Comparison of ENCODE assay signal across 8 cellular contexts in the genomic region with DNA sequence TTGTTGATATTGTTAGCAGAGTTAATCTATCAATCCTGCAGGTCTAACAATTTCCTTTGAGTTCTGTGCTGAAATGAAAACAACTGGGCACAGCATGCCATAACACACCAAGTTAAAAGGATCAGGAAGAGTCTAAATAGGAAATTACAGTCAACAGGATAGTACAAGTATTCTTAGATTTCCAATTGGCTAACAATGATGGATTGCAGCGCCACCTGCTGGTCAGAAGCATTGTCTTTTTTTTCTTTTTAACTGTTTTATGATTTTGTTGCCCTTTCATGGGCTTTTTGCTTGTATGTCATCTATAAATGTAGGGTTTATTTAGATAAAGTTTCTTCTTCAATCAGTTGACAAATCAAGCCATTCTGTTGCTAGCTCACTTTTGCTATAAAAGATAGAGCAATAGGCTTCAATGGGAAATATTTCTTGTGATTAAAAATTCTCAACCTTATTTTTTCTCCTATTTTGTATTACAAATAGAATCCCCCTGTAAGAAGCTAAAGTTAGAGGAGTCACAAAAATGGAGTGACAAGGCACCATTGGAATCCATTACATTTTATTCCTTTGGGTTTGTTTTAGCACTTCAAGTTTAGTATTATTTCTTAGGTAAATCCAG. TPM values are rescaled to one million over a fixed set of nuclear protein-coding genes. Genes with fewer than 3 reads are reported as not detected.
A peak's percentile ranks its signal among the peaks of the same experiment; 100 is the strongest.
DNase-seq lines count a peak whose midpoint lies in the region; ATAC-seq and TF ChIP-seq lines count a peak whose summit lies in the region.

No MANE protein-coding gene starts in this region.

- no peak overlapping the region for H2AFZ ChIP-seq in neuronal stem cell (ENCODE audit: low read length)

- intact Hi-C loops in CD8-positive, alpha-beta T cell (cut with DNase I, micrococcal nuclease) = loop anchor here in 1 of 2 experiments (1.0 to 10.0 kb wide), 4 partner anchors 595 to 1482 kb away; partner anchors contain the start of gene STAM2
- intact Hi-C loops in upper lobe of right lung (cut with DNase I) = no loop called here

- H3K27ac ChIP-seq in CD8-positive, alpha-beta T cell (ENCODE audit: low read depth, low read length) = no peak overlapping the region
- no peak overlapping the region for H3K27ac ChIP-seq in neuronal stem cell (replicated peaks; ENCODE audit: low read length)
- no peak overlapping the region for H3K27ac ChIP-seq in upper lobe of right lung

- no peak overlapping the region for H3K4me2 ChIP-seq in neuronal stem cell (ENCODE audit: insufficient read depth, low read length, poor library complexity, severe bottlenecking)

- no peak overlapping the region for H3K18ac ChIP-seq in neuronal stem cell (ENCODE audit: low read length)

- H2BK120ac ChIP-seq in neuronal stem cell (ENCODE audit: low read depth, low read length) = no peak overlapping the region

- H3K4me1 Mint-ChIP-seq in CD8-positive, alpha-beta T cell (ENCODE audit: low read depth) = no peaks in the 10 kb centered on the region
- H3K4me1 Mint-ChIP-seq in activated CD4-positive, alpha-beta memory T cell treated with anti-CD3 and anti-CD28 coated beads, Interleukin-2, amount 10 ng/mL, durations not matched to agents 7 days and 5 days = no peaks in the 10 kb centered on the region

- no peaks in the 10 kb centered on the region for H3K27me3 ChIP-seq in CD8-positive, alpha-beta T cell (ENCODE audit: insufficient read depth, low read length)
- H3K27me3 ChIP-seq in neuronal stem cell (ENCODE audit: control insufficient read depth in 3 of 3, insufficient read depth in 3 of 3, low read depth in 1 of 3, low read length in 3 of 3) (no peaks in the 10 kb centered on the region), upper lobe of right lung (no peaks in the 10 kb centered on the region)

- no peak overlapping the region for H2BK12ac ChIP-seq in neuronal stem cell (ENCODE audit: low read length)

- H3K4me1 ChIP-seq in CD8-positive, alpha-beta T cell (ENCODE audit: insufficient read depth, low read length) = no peaks in the 10 kb centered on the region
- no peaks in the 10 kb centered on the region for H3K4me1 ChIP-seq in neuronal stem cell (ENCODE audit: control insufficient read depth in 2 of 2, insufficient read depth in 1 of 2, low read depth in 1 of 2, low read length in 2 of 2)
- H3K4me1 ChIP-seq in upper lobe of right lung = no peaks in the 10 kb centered on the region

- POLR2A ChIA-PET in CD8-positive, alpha-beta T cell (lab: Charles Lee) = no interaction called here
- POLR2A ChIA-PET in activated CD4-positive, alpha-beta memory T cell treated with anti-CD3 and anti-CD28 coated beads, Interleukin-2, amount 10 ng/mL, durations not matched to agents 7 days and 5 days (lab: Charles Lee) = no interaction called here

- TF ChIP-seq CTCF in CD8-positive, alpha-beta T cell (IDR thresholded peaks at IDR 0.05) = peak; percentile 88
- TF ChIP-seq CTCF in epithelial cell of proximal tubule (conservative IDR thresholded peaks at IDR 0.05; ENCODE audit: low read depth, low read length) = peak; percentile 78
- TF ChIP-seq CTCF in upper lobe of right lung (IDR thresholded peaks at IDR 0.05) = peak; percentile 83

- H3K27me3 Mint-ChIP-seq in CD8-positive, alpha-beta T cell (ENCODE audit: low read depth) = no peaks in the 10 kb centered on the region
- H3K27me3 Mint-ChIP-seq in activated CD4-positive, alpha-beta memory T cell treated with anti-CD3 and anti-CD28 coated beads, Interleukin-2, amount 10 ng/mL, durations not matched to agents 7 days and 5 days = peaks cover 6% of the 10 kb centered on the region

- H2BK15ac ChIP-seq in neuronal stem cell (ENCODE audit: low read length) = no peak overlapping the region

- no peak overlapping the region for H4K91ac ChIP-seq in neuronal stem cell (ENCODE audit: low read depth, low read length, poor library complexity)

- no peak overlapping the region for H3K4me3 ChIP-seq in CD8-positive, alpha-beta T cell (ENCODE audit: low read depth, low read length)
- no peak overlapping the region for H3K4me3 ChIP-seq in epithelial cell of proximal tubule (ENCODE audit: low read depth, low read length)
- H3K4me3 ChIP-seq in neuronal stem cell (ENCODE audit: low read length in 2 of 2) = no peak overlapping the region
- no peak overlapping the region for H3K4me3 ChIP-seq in upper lobe of right lung

- no peak overlapping the region for H3K9ac ChIP-seq in neuronal stem cell (ENCODE audit: low read depth, low read length, poor library complexity)

- no peak overlapping the region for H2BK5ac ChIP-seq in neuronal stem cell (ENCODE audit: low read length)

- H3K23ac ChIP-seq in neuronal stem cell (ENCODE audit: low read depth, low read length, poor library complexity) = no peak overlapping the region

- H3K36me3 ChIP-seq in CD8-positive, alpha-beta T cell (ENCODE audit: insufficient read depth, low read length) = no peaks in the 10 kb centered on the region
- H3K36me3 ChIP-seq in neuronal stem cell (replicated peaks in 1 of 2; ENCODE audit: control insufficient read depth in 2 of 2, insufficient read depth in 2 of 2, low read length in 2 of 2) (no peaks in the 10 kb centered on the region), upper lobe of right lung (no peaks in the 10 kb centered on the region)

- no peak overlapping the region for H2AK5ac ChIP-seq in neuronal stem cell (ENCODE audit: low read depth, low read length)

- ATAC-seq in CD8-positive, alpha-beta T cell = no peak
- ATAC-seq in GM21786 (IDR thresholded peaks at IDR 0.05; ENCODE audit: unreplicated experiment) = peak; percentile 55
- peak; percentile 32 for ATAC-seq in upper lobe of right lung
- ATAC-seq in GM18873 (IDR thresholded peaks at IDR 0.05; ENCODE audit: low FRiP score, unreplicated experiment) = no peak

- H3K27ac Mint-ChIP-seq in CD8-positive, alpha-beta T cell = no peak overlapping the region
- H3K27ac Mint-ChIP-seq in activated CD4-positive, alpha-beta memory T cell treated with anti-CD3 and anti-CD28 coated beads, Interleukin-2, amount 10 ng/mL, durations not matched to agents 7 days and 5 days = no peak overlapping the region

- peak; percentile 13 to 66 (median 38) for DNase-seq in CD8-positive, alpha-beta T cell
- DNase-seq in NCI-H2227 (lab: John Stamatoyannopoulos, UW; ENCODE audit: unreplicated experiment) (peak; percentile 83), epithelial cell of proximal tubule (ENCODE audit: low read depth) (peak; percentile 7), neuronal stem cell (ENCODE audit: low spot score) (peak; percentile 49), upper lobe of right lung (peak; percentile 64)
- peak; percentile 49 for DNase-seq in activated CD4-positive, alpha-beta memory T cell treated with anti-CD3 and anti-CD28 coated beads, Interleukin-2, amount 10 ng/mL, durations not matched to agents 7 days and 5 days

- H3K14ac ChIP-seq in neuronal stem cell (ENCODE audit: low read length) = no peak overlapping the region

- no peaks in the 10 kb centered on the region for H3K36me3 Mint-ChIP-seq in CD8-positive, alpha-beta T cell
- no peaks in the 10 kb centered on the region for H3K36me3 Mint-ChIP-seq in activated CD4-positive, alpha-beta memory T cell treated with anti-CD3 and anti-CD28 coated beads, Interleukin-2, amount 10 ng/mL, durations not matched to agents 7 days and 5 days (ENCODE audit: low read depth)

- H4K8ac ChIP-seq in neuronal stem cell (ENCODE audit: low read depth, low read length) = no peak overlapping the region

- H3K79me1 ChIP-seq in neuronal stem cell (ENCODE audit: low read depth, low read length) = no peaks in the 10 kb centered on the region

- CTCF ChIA-PET in CD8-positive, alpha-beta T cell (lab: Charles Lee) = interaction anchor here (0.5 to 1.5 kb wide), 6 partner anchors 9 to 1481 kb away, joined by 3 to 6 read pairs (median 3); no protein-coding TSS in a partner anchor
- CTCF ChIA-PET in activated CD4-positive, alpha-beta memory T cell treated with anti-CD3 and anti-CD28 coated beads, Interleukin-2, amount 10 ng/mL, durations not matched to agents 7 days and 5 days (lab: Charles Lee) = no interaction called here

- H3K4me3 Mint-ChIP-seq in CD8-positive, alpha-beta T cell = no peak overlapping the region
- no peak overlapping the region for H3K4me3 Mint-ChIP-seq in activated CD4-positive, alpha-beta memory T cell treated with anti-CD3 and anti-CD28 coated beads, Interleukin-2, amount 10 ng/mL, durations not matched to agents 7 days and 5 days

- no peaks in the 10 kb centered on the region for H3K9me3 Mint-ChIP-seq in CD8-positive, alpha-beta T cell
- H3K9me3 Mint-ChIP-seq in activated CD4-positive, alpha-beta memory T cell treated with anti-CD3 and anti-CD28 coated beads, Interleukin-2, amount 10 ng/mL, durations not matched to agents 7 days and 5 days = no peaks in the 10 kb centered on the region

- no CpG with 5 or more reads among the region's 1 CpG for WGBS in neuronal stem cell (ENCODE audit: extremely low coverage in 2 of 2, insufficient read length in 2 of 2, insufficient replicate concordance in 1 of 2), 2 donors

- no peak overlapping the region for H3K4ac ChIP-seq in neuronal stem cell (ENCODE audit: low read length)

- H3K9me3 ChIP-seq in CD8-positive, alpha-beta T cell (ENCODE audit: low read length) = no peaks in the 10 kb centered on the region
- no peaks in the 10 kb centered on the region for H3K9me3 ChIP-seq in neuronal stem cell (replicated peaks in 1 of 2; ENCODE audit: control insufficient read depth in 2 of 2, insufficient read depth in 1 of 2, low read depth in 1 of 2, low read length in 2 of 2)
- H3K9me3 ChIP-seq in upper lobe of right lung = no peaks in the 10 kb centered on the region

RNA-seq across cellular contexts. Expression of gene RPRM, which starts 40.8 kb away (rescaled TPM):
- total RNA-seq in CD8-positive, alpha-beta T cell = under 1 TPM; 0.27 to 0.44 TPM
- not detected for total RNA-seq in activated CD4-positive, alpha-beta memory T cell treated with anti-CD3 and anti-CD28 coated beads, Interleukin-2, amount 10 ng/mL, durations not matched to agents 7 days and 5 days
- not detected in 2 replicates for total RNA-seq in epithelial cell of proximal tubule
- 1.2 TPM for polyA plus RNA-seq in neuronal stem cell (2013, experiment 1 of 2)
- 1.2 TPM for polyA plus RNA-seq in neuronal stem cell (2013, experiment 2 of 2)
- total RNA-seq in upper lobe of right lung = 0.26 TPM

Comparison
In these comparisons a context has a peak if more than half of its experiments do, and no peak if none do; other contexts are left out.
1. ATAC-seq: peak in GM21786 (single experiment) and upper lobe of right lung (single experiment); none in CD8-positive, alpha-beta T cell (single experiment) and GM18873 (single experiment).
2. DNase-seq: peak in every context shown above with its lines; median percentile 83 in NCI-H2227; 64 in upper lobe of right lung; 49 in activated CD4-positive, alpha-beta memory T cell treated with anti-CD3 and anti-CD28 coated beads, Interleukin-2, amount 10 ng/mL, durations not matched to agents 7 days and 5 days; 49 in neuronal stem cell; 38 in CD8-positive, alpha-beta T cell; 7 in epithelial cell of proximal tubule.
3. Peak in every context shown above with its lines, with median percentiles within 50 percentile points of each other: CTCF ChIP-seq.